ENCODE assay signal across 10 cellular contexts in the genomic region with DNA sequence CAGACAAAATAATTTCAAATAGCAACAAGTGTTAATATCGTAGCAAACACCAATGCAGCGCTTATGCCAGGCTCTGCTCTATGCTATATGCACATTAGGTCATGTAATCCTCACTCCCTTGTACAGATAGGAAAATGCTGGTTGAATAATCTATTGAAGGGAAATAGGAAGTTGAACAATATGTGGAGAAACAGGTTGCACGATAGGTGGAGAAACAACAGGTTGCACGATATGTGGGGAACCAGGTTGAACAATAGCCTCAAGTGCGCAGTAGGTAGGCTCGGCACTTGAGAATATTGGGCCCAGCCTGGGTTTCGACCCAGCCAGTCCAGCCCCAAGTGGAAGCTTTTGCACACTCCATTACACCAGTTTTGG.
A peak's percentile ranks its signal among the peaks of the same experiment; 100 is the strongest.
DNase-seq lines count a peak whose midpoint lies in the region; ATAC-seq and TF ChIP-seq lines count a peak whose summit lies in the region.
"Had no signal": no experiment of that assay in that cellular context is flagged by ENCODE, and none has a peak within 500 bp of the region (broad histone marks: within the 10 kb centered on the region; RNA-seq: fewer than 3 reads in every experiment).

No MANE protein-coding gene starts in this region.

- no peaks in the 10 kb centered on the region for H3K36me3 ChIP-seq in ES-I3 (ENCODE audit: insufficient read depth, low read length)

- peaks cover 29% of the 10 kb centered on the region for H3K4me1 ChIP-seq in ES-I3 (ENCODE audit: insufficient read depth, low read length)

- no peak overlapping the region for H3K27ac Mint-ChIP-seq in progenitor cell of endocrine pancreas
- H3K27ac Mint-ChIP-seq: activated CD8-positive, alpha-beta memory T cell treated with anti-CD3 and anti-CD28 coated beads, Interleukin-2, amount 10 ng/mL, durations not matched to agents 7 days and 5 days had no signal

- H3K9me3 ChIP-seq in ES-I3 (ENCODE audit: control insufficient read depth, insufficient read depth, low read length), result no peaks in the 10 kb centered on the region

- no peaks in the 10 kb centered on the region for H3K36me3 Mint-ChIP-seq in progenitor cell of endocrine pancreas (ENCODE audit: insufficient read depth)
- H3K36me3 Mint-ChIP-seq: activated CD8-positive, alpha-beta memory T cell treated with anti-CD3 and anti-CD28 coated beads, Interleukin-2, amount 10 ng/mL, durations not matched to agents 7 days and 5 days had no signal

- DNase-seq in RWPE1 (ENCODE audit: low spot score), result no peak
- DNase-seq in epithelial cell of prostate (ENCODE audit: low read depth, low spot score), result no peak
- DNase-seq in progenitor cell of endocrine pancreas (ENCODE audit: low spot score, unreplicated experiment), result no peak
- no peak for DNase-seq in NCI-H2227 treated with DMSO at 0.1 percent for 48 hours (lab: John Stamatoyannopoulos, UW)
- no peak for DNase-seq in islet precursor cell
- no peak for DNase-seq in stimulated activated CD8-positive, alpha-beta memory T cell treated with anti-CD3 and anti-CD28 coated beads, Interleukin-4, amount 100 ng/mL, for 48 hours
- DNase-seq: stimulated activated naive CD4-positive, alpha-beta T cell treated with Interleukin-2 at 50 U/mL for 16 hours had no signal

- H3K9ac ChIP-seq in ES-I3 (ENCODE audit: low read depth, low read length), result peak overlapping the region; percentile 68; the same call in 1 of the 2 replicates

- peaks cover 70% of the 10 kb centered on the region for H3K27me3 Mint-ChIP-seq in progenitor cell of endocrine pancreas

- H3K4me3 Mint-ChIP-seq in progenitor cell of endocrine pancreas (ENCODE audit: low read depth), result peak overlapping the region; percentile 70
- H3K4me3 Mint-ChIP-seq: activated CD8-positive, alpha-beta memory T cell treated with anti-CD3 and anti-CD28 coated beads, Interleukin-2, amount 10 ng/mL, durations not matched to agents 7 days and 5 days had no signal

- no peak for ATAC-seq in GM18870 (IDR thresholded peaks at IDR 0.05; ENCODE audit: unreplicated experiment)

- CTCF ChIA-PET in RWPE1 (lab: Yijun Ruan, JAX), result no interaction called here

- H3K9me3 Mint-ChIP-seq in progenitor cell of endocrine pancreas (ENCODE audit: low read depth), result no peaks in the 10 kb centered on the region

- TF ChIP-seq CTCF in RWPE1 (conservative IDR thresholded peaks at IDR 0.05; ENCODE audit: low read depth), result no peak
- no peak for TF ChIP-seq CTCF in progenitor cell of endocrine pancreas (IDR thresholded peaks at IDR 0.05; ENCODE audit: unreplicated experiment)

- peaks cover 9% of the 10 kb centered on the region for H3K4me1 Mint-ChIP-seq in progenitor cell of endocrine pancreas (ENCODE audit: low read depth)

- POLR2A ChIA-PET in RWPE1 (lab: Yijun Ruan, JAX; ENCODE audit: low non-redundant PET), result no interaction called here

- H3K27ac ChIP-seq in RWPE1, result peak overlapping the region; percentile 69
- H3K27ac ChIP-seq in epithelial cell of prostate, result peak overlapping the region; percentile 74
